ENCODE assay signal across 22 cellular contexts in genomic region chr18:24885266-24885665, GRCh38.
"Had no signal": no experiment of that assay in that cellular context is flagged by ENCODE, and none has a peak within 500 bp of the region (broad histone marks: within the 10 kb centered on the region; RNA-seq: fewer than 3 reads in every experiment).

No MANE protein-coding gene starts in this region.

- H3K9ac ChIP-seq: SK-N-SH had no signal

- H3K4me3 ChIP-seq: MG63 had no signal

- H3K4me3 Mint-ChIP-seq: T-cell had no signal

- H3K27ac Mint-ChIP-seq: T-cell had no signal

- H3K36me3 Mint-ChIP-seq: T-cell had no signal

- H3K36me3 ChIP-seq: MG63 had no signal

- H3K27me3 ChIP-seq: MG63 had no signal

- H3K9me3 ChIP-seq: MG63, SK-N-SH had no signal

- H3K4me2 ChIP-seq: SK-N-SH had no signal

- ATAC-seq: T-cell had no signal

- DNase-seq: Karpas-422, KG1, MG63, NCI-H1092 treated with DMSO at 0.1 percent for 48 hours, NCI-H1436, NCI-H187, NCI-H2029, NCI-H2081 treated with DMSO at 0.1 percent for 48 hours, NCI-H2171, NCI-H226, NCI-H446, NCI-H510A, NCI-H524 treated with DMSO at 0.1 percent for 48 hours, NCI-H69, NCI-H774, SHP77, SK-N-SH, SW 1271, T-cell had no signal

- H3K4me1 Mint-ChIP-seq: T-cell had no signal

- H3K27ac ChIP-seq: HL-60, RWPE1 had no signal

- FAIRE-seq: HTR-8/SVneo had no signal

- H3K27me3 Mint-ChIP-seq: T-cell had no signal
